In genomic region chr9:97502984-97503861, GRCh38 we compare ENCODE assay signal across 8 cellular contexts. TPM values are rescaled to one million over a fixed set of nuclear protein-coding genes. Genes with fewer than 3 reads are reported as not detected.
A peak's percentile ranks its signal among the peaks of the same experiment; 100 is the strongest.
DNase-seq lines count a peak whose midpoint lies in the region; TF ChIP-seq lines count a peak whose summit lies in the region.

No MANE protein-coding gene starts in this region.

- H3K27ac ChIP-seq in endodermal cell (ENCODE audit: low read depth, low read length): no peak overlapping the region

- intact Hi-C loops in Calu3 (cut with micrococcal nuclease; ENCODE audit: unreplicated experiment): loop anchor here (5.0 kb wide), 1 partner anchor 94 kb away; no protein-coding TSS in a partner anchor

- TF ChIP-seq CTCF in Calu3 (IDR thresholded peaks at IDR 0.05; ENCODE audit: unreplicated experiment) (no peak), endodermal cell (conservative IDR thresholded peaks at IDR 0.05) (peak; percentile 42), nephron (IDR thresholded peaks at IDR 0.05; ENCODE audit: unreplicated experiment in 3 of 3) (no peak)

- no peak overlapping the region for H3K9ac ChIP-seq in endodermal cell (ENCODE audit: extremely low read depth, low read length, poor library complexity, severe bottlenecking)

- H3K4me1 Mint-ChIP-seq in Calu3 (ENCODE audit: low read depth, unreplicated experiment) (peaks cover 9% of the 10 kb centered on the region), endodermal cell (peaks cover 3% of the 10 kb centered on the region), nephron (peaks cover 8% of the 10 kb centered on the region)

- WGBS in endodermal cell (ENCODE audit: insufficient coverage in 1 of 2, insufficient read length in 1 of 2), 2 experiments: 40 to 42% methylated on average over 9 to 17 of the region's 17 CpGs

- CTCF ChIA-PET in Calu3 (lab: Charles Lee): interaction anchor here (0.6 kb wide), 1 partner anchor 14 kb away, joined by 3 read pairs; no protein-coding TSS in a partner anchor

- H3K4me1 ChIP-seq in endodermal cell (ENCODE audit: control insufficient read depth, insufficient read depth, low read length): no peaks in the 10 kb centered on the region

- no TSS peak for BruUV-seq in Calu3 (replicated peaks; lab: Mats Ljungman, UMichigan)

- peaks cover 10% of the 10 kb centered on the region for H3K36me3 Mint-ChIP-seq in Calu3 (ENCODE audit: insufficient read depth, unreplicated experiment)
- H3K36me3 Mint-ChIP-seq in endodermal cell (ENCODE audit: low read depth): peaks cover 1% of the 10 kb centered on the region
- no peaks in the 10 kb centered on the region for H3K36me3 Mint-ChIP-seq in nephron (ENCODE audit: low read depth)

- H3K4me3 Mint-ChIP-seq in Calu3 (ENCODE audit: low read depth, unreplicated experiment) (peak overlapping the region; percentile 58), endodermal cell (peak overlapping the region; percentile 64), nephron (peak overlapping the region; percentile 75 to 82 (median 77))

- no peak overlapping the region for H3K27ac Mint-ChIP-seq in Calu3 (ENCODE audit: unreplicated experiment)
- H3K27ac Mint-ChIP-seq in endodermal cell: no peak overlapping the region
- H3K27ac Mint-ChIP-seq in nephron: no peak overlapping the region

- no peaks in the 10 kb centered on the region for H3K9me3 ChIP-seq in endodermal cell (ENCODE audit: control insufficient read depth, low read length)

- peak overlapping the region; percentile 82 for H3K4me3 ChIP-seq in endodermal cell (ENCODE audit: low read length)

- peaks cover 47% of the 10 kb centered on the region for H3K27me3 ChIP-seq in endodermal cell (ENCODE audit: control insufficient read depth, insufficient read depth, low read length, poor library complexity, severe bottlenecking)

- H3K36me3 ChIP-seq in endodermal cell (ENCODE audit: control insufficient read depth, insufficient read depth, low read length): no peaks in the 10 kb centered on the region

- no peak for DNase-seq in Calu3
- peak; percentile 92 for DNase-seq in OCI-M1 (lab: John Stamatoyannopoulos, UW)
- peak; percentile 72 for DNase-seq in endodermal cell
- DNase-seq in activated gamma-delta T cell treated with Interleukin-2 at 50 U/mL for 16 hours: no peak
- no peak for DNase-seq in DMS 273 (lab: John Stamatoyannopoulos, UW; ENCODE audit: unreplicated experiment)
- no peak for DNase-seq in stimulated activated CD4-positive, alpha-beta T cell treated with anti-CD3 and anti-CD28 coated beads, Interleukin-12 subunit alpha, Interleukin-12 subunit beta, amount 100 ng/mL, for 4 hours
- no peak for DNase-seq in KG1 (lab: John Stamatoyannopoulos, UW)

- H3K27me3 Mint-ChIP-seq in Calu3 (ENCODE audit: unreplicated experiment): no peaks in the 10 kb centered on the region
- H3K27me3 Mint-ChIP-seq in endodermal cell (ENCODE audit: insufficient read depth): peaks cover 57% of the 10 kb centered on the region
- H3K27me3 Mint-ChIP-seq in nephron (ENCODE audit: low read depth): peaks cover 36% of the 10 kb centered on the region

- H3K9me3 Mint-ChIP-seq in Calu3 (ENCODE audit: low read depth, unreplicated experiment) (no peaks in the 10 kb centered on the region), endodermal cell (peaks cover 11% of the 10 kb centered on the region), nephron (peaks cover 7% of the 10 kb centered on the region)

RNA-seq across cellular contexts. Expression of gene TMOD1, which starts 1.8 kb away (rescaled TPM):
- 0.14 and 0.15 TPM in 2 replicates for total RNA-seq in Calu3 (2022)
- total RNA-seq in endodermal cell: 1 to 10 TPM; 3.6 to 7.1 TPM
- 1.9 TPM for polyA plus RNA-seq in endodermal cell (2013, experiment 1 of 2)
- 2.6 TPM for polyA plus RNA-seq in endodermal cell (2013, experiment 2 of 2)

Comparison
In these comparisons a context has a peak if more than half of its experiments do, and no peak if none do; other contexts are left out.
1. DNase-seq: peak in OCI-M1 (single experiment) and endodermal cell (single experiment); none in Calu3 (single experiment), activated gamma-delta T cell treated with Interleukin-2 at 50 U/mL for 16 hours (single experiment), DMS 273 (single experiment), stimulated activated CD4-positive, alpha-beta T cell treated with anti-CD3 and anti-CD28 coated beads, Interleukin-12 subunit alpha, Interleukin-12 subunit beta, amount 100 ng/mL, for 4 hours (single experiment) and KG1 (single experiment).
2. Peak in every context shown above with its lines, with median percentiles within 50 percentile points of each other: H3K4me3 Mint-ChIP-seq.